In the genomic region with DNA sequence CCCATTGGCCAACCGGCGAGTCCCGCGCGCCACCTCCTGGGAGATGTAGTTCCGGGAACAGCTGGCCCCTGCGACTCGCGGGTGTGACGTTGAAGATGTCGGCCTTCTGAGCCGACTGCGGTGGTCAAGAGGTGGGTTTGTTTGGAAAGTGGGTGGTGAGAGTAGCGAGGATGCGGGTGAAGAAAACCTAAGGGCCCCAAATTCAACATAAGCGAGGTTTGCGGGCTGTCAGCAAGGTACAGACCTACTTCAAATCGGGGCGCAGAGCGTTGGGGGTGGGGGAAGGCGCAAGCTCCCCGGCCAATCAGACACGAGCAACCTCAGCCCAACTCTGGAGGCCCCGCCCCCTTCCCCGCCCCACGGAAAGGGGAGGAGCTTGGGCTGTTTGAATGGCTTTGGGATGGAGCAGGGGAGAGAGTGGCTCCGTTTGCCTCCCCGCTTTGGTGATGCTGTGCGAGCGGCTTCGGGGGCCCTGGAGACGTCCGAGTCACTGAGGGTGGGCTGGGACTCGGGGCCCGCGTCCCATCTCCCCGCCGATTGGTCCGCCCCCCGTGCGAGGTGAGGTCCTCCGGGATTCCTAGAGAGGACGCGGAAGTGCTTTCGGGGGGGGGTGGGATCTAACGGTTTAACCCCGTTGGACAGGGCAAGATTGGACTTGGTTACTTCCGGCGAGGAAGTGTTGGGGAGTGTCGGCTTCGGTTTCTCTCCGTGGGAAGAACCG, we compare ENCODE assay signal across 1 cellular context.
TF ChIP-seq lines count a peak whose summit lies in the region.

Gene ZKSCAN5 (plus strand): TSS at position 60 of the 721 bp plus-strand sequence. CDS start 1,383 bp downstream, outside the sequence.

TF ChIP-seq in K562, 482 proteins besides CTCF, POLR2A, EP300 and RAD21 (continued from another document and continues in another):
- TF ChIP-seq, protein P1, sequence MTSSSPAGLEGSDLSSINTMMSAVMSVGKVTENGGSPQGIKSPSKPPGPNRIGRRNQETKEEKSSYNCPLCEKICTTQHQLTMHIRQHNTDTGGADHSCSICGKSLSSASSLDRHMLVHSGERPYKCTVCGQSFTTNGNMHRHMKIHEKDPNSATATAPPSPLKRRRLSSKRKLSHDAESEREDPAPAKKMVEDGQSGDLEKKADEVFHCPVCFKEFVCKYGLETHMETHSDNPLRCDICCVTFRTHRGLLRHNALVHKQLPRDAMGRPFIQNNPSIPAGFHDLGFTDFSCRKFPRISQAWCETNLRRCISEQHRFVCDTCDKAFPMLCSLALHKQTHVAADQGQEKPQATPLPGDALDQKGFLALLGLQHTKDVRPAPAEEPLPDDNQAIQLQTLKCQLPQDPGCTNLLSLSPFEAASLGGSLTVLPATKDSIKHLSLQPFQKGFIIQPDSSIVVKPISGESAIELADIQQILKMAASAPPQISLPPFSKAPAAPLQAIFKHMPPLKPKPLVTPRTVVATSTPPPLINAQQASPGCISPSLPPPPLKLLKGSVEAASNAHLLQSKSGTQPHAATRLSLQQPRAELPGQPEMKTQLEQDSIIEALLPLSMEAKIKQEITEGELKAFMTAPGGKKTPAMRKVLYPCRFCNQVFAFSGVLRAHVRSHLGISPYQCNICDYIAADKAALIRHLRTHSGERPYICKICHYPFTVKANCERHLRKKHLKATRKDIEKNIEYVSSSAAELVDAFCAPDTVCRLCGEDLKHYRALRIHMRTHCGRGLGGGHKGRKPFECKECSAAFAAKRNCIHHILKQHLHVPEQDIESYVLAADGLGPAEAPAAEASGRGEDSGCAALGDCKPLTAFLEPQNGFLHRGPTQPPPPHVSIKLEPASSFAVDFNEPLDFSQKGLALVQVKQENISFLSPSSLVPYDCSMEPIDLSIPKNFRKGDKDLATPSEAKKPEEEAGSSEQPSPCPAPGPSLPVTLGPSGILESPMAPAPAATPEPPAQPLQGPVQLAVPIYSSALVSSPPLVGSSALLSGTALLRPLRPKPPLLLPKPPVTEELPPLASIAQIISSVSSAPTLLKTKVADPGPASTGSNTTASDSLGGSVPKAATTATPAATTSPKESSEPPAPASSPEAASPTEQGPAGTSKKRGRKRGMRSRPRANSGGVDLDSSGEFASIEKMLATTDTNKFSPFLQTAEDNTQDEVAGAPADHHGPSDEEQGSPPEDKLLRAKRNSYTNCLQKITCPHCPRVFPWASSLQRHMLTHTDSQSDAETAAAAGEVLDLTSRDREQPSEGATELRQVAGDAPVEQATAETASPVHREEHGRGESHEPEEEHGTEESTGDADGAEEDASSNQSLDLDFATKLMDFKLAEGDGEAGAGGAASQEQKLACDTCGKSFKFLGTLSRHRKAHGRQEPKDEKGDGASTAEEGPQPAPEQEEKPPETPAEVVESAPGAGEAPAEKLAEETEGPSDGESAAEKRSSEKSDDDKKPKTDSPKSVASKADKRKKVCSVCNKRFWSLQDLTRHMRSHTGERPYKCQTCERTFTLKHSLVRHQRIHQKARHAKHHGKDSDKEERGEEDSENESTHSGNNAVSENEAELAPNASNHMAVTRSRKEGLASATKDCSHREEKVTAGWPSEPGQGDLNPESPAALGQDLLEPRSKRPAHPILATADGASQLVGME (CRISPR knock-in tag; IDR thresholded peaks at IDR 0.05) = no peak
- TF ChIP-seq PYGO2 (tag; IDR thresholded peaks at IDR 0.05) = no peak
- peak; percentile 99 for TF ChIP-seq GABPA (tag; conservative IDR thresholded peaks at IDR 0.05; ENCODE audit: low read depth)
- no peak for TF ChIP-seq MAFG (tag; conservative IDR thresholded peaks at IDR 0.05)
- TF ChIP-seq USF1 (CRISPR knock-in tag; IDR thresholded peaks at IDR 0.05) = no peak
- no peak for TF ChIP-seq MAFK (IDR thresholded peaks at IDR 0.05; ENCODE audit: low read length)
- no peak for TF ChIP-seq NR1H2 (CRISPR knock-in tag; IDR thresholded peaks at IDR 0.05)
- TF ChIP-seq, protein P2, sequence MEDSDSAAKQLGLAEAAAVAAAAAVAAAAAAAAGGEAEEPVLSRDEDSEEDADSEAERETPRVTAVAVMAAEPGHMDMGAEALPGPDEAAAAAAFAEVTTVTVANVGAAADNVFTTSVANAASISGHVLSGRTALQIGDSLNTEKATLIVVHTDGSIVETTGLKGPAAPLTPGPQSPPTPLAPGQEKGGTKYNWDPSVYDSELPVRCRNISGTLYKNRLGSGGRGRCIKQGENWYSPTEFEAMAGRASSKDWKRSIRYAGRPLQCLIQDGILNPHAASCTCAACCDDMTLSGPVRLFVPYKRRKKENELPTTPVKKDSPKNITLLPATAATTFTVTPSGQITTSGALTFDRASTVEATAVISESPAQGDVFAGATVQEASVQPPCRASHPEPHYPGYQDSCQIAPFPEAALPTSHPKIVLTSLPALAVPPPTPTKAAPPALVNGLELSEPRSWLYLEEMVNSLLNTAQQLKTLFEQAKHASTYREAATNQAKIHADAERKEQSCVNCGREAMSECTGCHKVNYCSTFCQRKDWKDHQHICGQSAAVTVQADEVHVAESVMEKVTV (CRISPR knock-in tag; IDR thresholded peaks at IDR 0.05) = no peak
- TF ChIP-seq POLR2H (tag; IDR thresholded peaks at IDR 0.05; ENCODE audit: low read depth) = peak; percentile 61; the same call in 1 of the 2 replicates
- TF ChIP-seq OTX1 (CRISPR knock-in tag; IDR thresholded peaks at IDR 0.05) = peak; percentile 95
- TF ChIP-seq ZSCAN32 (CRISPR knock-in tag; IDR thresholded peaks at IDR 0.05) = no peak
- no peak for TF ChIP-seq ZBTB26 (CRISPR knock-in tag; IDR thresholded peaks at IDR 0.05)
- no peak for TF ChIP-seq FOXA1 (IDR thresholded peaks at IDR 0.05; ENCODE audit: borderline replicate concordance)
- 0 out of 2 replicates have a peak, but pooled peaks have one; percentile 6 for TF ChIP-seq LARP7 (IDR thresholded peaks at IDR 0.05)
- no peak for TF ChIP-seq JUN (IDR thresholded peaks at IDR 0.05; ENCODE audit: borderline replicate concordance, low read depth, low read length)
- TF ChIP-seq JUN (CRISPR knock-in tag; IDR thresholded peaks at IDR 0.05; ENCODE audit: borderline replicate concordance) = no peak
- no peak for TF ChIP-seq ZNF77 (CRISPR knock-in tag; IDR thresholded peaks at IDR 0.05)
- TF ChIP-seq ZNF436 (CRISPR knock-in tag; IDR thresholded peaks at IDR 0.05) = no peak
- TF ChIP-seq, protein P3, sequence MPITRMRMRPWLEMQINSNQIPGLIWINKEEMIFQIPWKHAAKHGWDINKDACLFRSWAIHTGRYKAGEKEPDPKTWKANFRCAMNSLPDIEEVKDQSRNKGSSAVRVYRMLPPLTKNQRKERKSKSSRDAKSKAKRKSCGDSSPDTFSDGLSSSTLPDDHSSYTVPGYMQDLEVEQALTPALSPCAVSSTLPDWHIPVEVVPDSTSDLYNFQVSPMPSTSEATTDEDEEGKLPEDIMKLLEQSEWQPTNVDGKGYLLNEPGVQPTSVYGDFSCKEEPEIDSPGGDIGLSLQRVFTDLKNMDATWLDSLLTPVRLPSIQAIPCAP (CRISPR knock-in tag; IDR thresholded peaks at IDR 0.05; ENCODE audit: borderline replicate concordance) = no peak
- TF ChIP-seq ATF7 (IDR thresholded peaks at IDR 0.05) = peak; percentile 82
- no peak for TF ChIP-seq TRIM25 (IDR thresholded peaks at IDR 0.05; ENCODE audit: borderline replicate concordance)
- TF ChIP-seq SMARCC2 (IDR thresholded peaks at IDR 0.05; ENCODE audit: low read depth) = no peak
- peak; percentile 66 to 88 for TF ChIP-seq SIN3A (IDR thresholded peaks at IDR 0.05; ENCODE audit: borderline replicate concordance in 2 of 2, control insufficient read depth in 1 of 2, low read depth in 2 of 2, low read length in 2 of 2)
- no peak for TF ChIP-seq RUNX1 (IDR thresholded peaks at IDR 0.05; ENCODE audit: low read depth)
- no peak for TF ChIP-seq ZNF586 (CRISPR knock-in tag; conservative IDR thresholded peaks at IDR 0.05)
- TF ChIP-seq RBM14 (IDR thresholded peaks at IDR 0.05; ENCODE audit: borderline replicate concordance, insufficient read depth, low read depth, low read length) = no peak
- TF ChIP-seq, protein P4, sequence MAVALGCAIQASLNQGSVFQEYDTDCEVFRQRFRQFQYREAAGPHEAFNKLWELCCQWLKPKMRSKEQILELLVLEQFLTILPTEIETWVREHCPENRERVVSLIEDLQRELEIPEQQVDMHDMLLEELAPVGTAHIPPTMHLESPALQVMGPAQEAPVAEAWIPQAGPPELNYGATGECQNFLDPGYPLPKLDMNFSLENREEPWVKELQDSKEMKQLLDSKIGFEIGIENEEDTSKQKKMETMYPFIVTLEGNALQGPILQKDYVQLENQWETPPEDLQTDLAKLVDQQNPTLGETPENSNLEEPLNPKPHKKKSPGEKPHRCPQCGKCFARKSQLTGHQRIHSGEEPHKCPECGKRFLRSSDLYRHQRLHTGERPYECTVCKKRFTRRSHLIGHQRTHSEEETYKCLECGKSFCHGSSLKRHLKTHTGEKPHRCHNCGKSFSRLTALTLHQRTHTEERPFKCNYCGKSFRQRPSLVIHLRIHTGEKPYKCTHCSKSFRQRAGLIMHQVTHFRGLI (CRISPR knock-in tag; IDR thresholded peaks at IDR 0.05) = no peak
- peak; percentile 20; the same call in 1 of the 2 replicates for TF ChIP-seq ATF6 (CRISPR knock-in tag; IDR thresholded peaks at IDR 0.05)
- TF ChIP-seq CHAMP1 (IDR thresholded peaks at IDR 0.05) = no peak
- no peak for TF ChIP-seq NR3C1 (CRISPR knock-in tag; IDR thresholded peaks at IDR 0.05)
- TF ChIP-seq ZNF174 (CRISPR knock-in tag; IDR thresholded peaks at IDR 0.05) = no peak
- TF ChIP-seq KAT2B (IDR thresholded peaks at IDR 0.05; ENCODE audit: low read depth, low read length) = no peak
- TF ChIP-seq, protein P5, sequence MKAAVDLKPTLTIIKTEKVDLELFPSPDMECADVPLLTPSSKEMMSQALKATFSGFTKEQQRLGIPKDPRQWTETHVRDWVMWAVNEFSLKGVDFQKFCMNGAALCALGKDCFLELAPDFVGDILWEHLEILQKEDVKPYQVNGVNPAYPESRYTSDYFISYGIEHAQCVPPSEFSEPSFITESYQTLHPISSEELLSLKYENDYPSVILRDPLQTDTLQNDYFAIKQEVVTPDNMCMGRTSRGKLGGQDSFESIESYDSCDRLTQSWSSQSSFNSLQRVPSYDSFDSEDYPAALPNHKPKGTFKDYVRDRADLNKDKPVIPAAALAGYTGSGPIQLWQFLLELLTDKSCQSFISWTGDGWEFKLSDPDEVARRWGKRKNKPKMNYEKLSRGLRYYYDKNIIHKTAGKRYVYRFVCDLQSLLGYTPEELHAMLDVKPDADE (conservative IDR thresholded peaks at IDR 0.05; ENCODE audit: control insufficient read depth, low read depth, low read length) = peak; percentile 90
